29 cellular contexts compared by ENCODE assay signal in genomic region chr11:1998861-1999260, GRCh38. TPM values are rescaled to one million over a fixed set of nuclear protein-coding genes. Genes with fewer than 3 reads are reported as not detected.
"Had no signal": no experiment of that assay in that cellular context is flagged by ENCODE, and none has a peak within 500 bp of the region (broad histone marks: within the 10 kb centered on the region; RNA-seq: fewer than 3 reads in every experiment).

No MANE protein-coding gene starts in this region.

- H3K27me3 ChIP-seq: heart left ventricle, neural progenitor cell, neutrophil, right atrium auricular region, stomach, testis, thyroid gland, transverse colon, upper lobe of left lung had no signal

- DNase-seq: heart left ventricle; hypothalamus; immature natural killer cell; kidney; mesendoderm; naive B cell; natural killer cell; nephron progenitor cell; occipital lobe; stimulated activated CD4-positive, alpha-beta T cell treated with anti-CD3 and anti-CD28 coated beads, Interleukin-12 subunit alpha, Interleukin-12 subunit beta, amount 100 ng/mL, for 4 hours; stimulated activated CD4-positive, alpha-beta T cell treated with anti-CD3 and anti-CD28 coated beads, Interleukin-15, amount 100 ng/mL, for 24 hours; stimulated activated CD4-positive, alpha-beta T cell treated with anti-CD3 and anti-CD28 coated beads, Interleukin-2, amount 100 ng/mL, for 24 hours; stimulated activated CD4-positive, alpha-beta T cell treated with anti-CD3 and anti-CD28 coated beads, Interleukin-4, amount 100 ng/mL, for 1 hour; stimulated activated naive B cell treated with anti-CD40 and anti-IgM and Interleukin-4, amounts not matched to agents 10 μg/mL and 1 μg/mL and 100 μg/mL, for 72 hours; stimulated activated naive CD8-positive, alpha-beta T cell treated with anti-CD3 and anti-CD28 coated beads, Interleukin-15, Interleukin-2, amounts not matched to agents 100 U/mL and 50 U/mL, for 24 hours; stomach; testis; thyroid gland; transverse colon; upper lobe of left lung had no signal

- H3K4me1 ChIP-seq: heart left ventricle, neural progenitor cell, parathyroid adenoma, right atrium auricular region, stomach, testis, thyroid gland, transverse colon, upper lobe of left lung had no signal

- H3K9ac ChIP-seq: neural progenitor cell, parathyroid adenoma had no signal

- H3K4me3 Mint-ChIP-seq: immature natural killer cell; mesothelial cell of epicardium; naive B cell; natural killer cell; nephron progenitor cell; neural progenitor cell; stimulated activated naive B cell treated with anti-CD40 and anti-IgM and Interleukin-4, amounts not matched to agents 10 μg/mL and 1 μg/mL and 100 μg/mL, for 72 hours had no signal

- FAIRE-seq: islet of Langerhans, kidney had no signal

- H3K4me1 Mint-ChIP-seq: immature natural killer cell; mesothelial cell of epicardium; naive B cell; natural killer cell; nephron progenitor cell; neural progenitor cell; stimulated activated naive B cell treated with anti-CD40 and anti-IgM and Interleukin-4, amounts not matched to agents 10 μg/mL and 1 μg/mL and 100 μg/mL, for 72 hours had no signal

- H3K27ac ChIP-seq: heart left ventricle, neural progenitor cell, neutrophil, parathyroid adenoma, right atrium auricular region, skin epidermis, stomach, testis, thyroid gland, transverse colon, upper lobe of left lung had no signal

- H3K79me2 ChIP-seq: parathyroid adenoma had no signal

- H3K27me3 Mint-ChIP-seq: naive B cell; stimulated activated naive B cell treated with anti-CD40 and anti-IgM and Interleukin-4, amounts not matched to agents 10 μg/mL and 1 μg/mL and 100 μg/mL, for 72 hours had no signal

- H2AFZ ChIP-seq: neural progenitor cell, parathyroid adenoma had no signal

- H3K27ac Mint-ChIP-seq: immature natural killer cell; mesothelial cell of epicardium; naive B cell; natural killer cell; nephron progenitor cell; neural progenitor cell; stimulated activated naive B cell treated with anti-CD40 and anti-IgM and Interleukin-4, amounts not matched to agents 10 μg/mL and 1 μg/mL and 100 μg/mL, for 72 hours had no signal

- ATAC-seq: stimulated activated naive CD8-positive, alpha-beta T cell treated with anti-CD3 and anti-CD28 coated beads, Interleukin-15, Interleukin-2, amounts not matched to agents 100 U/mL and 50 U/mL, for 24 hours had no signal

- H3K9me3 Mint-ChIP-seq: immature natural killer cell; mesothelial cell of epicardium; naive B cell; natural killer cell; nephron progenitor cell; neural progenitor cell; stimulated activated naive B cell treated with anti-CD40 and anti-IgM and Interleukin-4, amounts not matched to agents 10 μg/mL and 1 μg/mL and 100 μg/mL, for 72 hours had no signal

- H3K9me3 ChIP-seq: heart left ventricle, neutrophil, right atrium auricular region, stomach, testis, thyroid gland, transverse colon, upper lobe of left lung had no signal

- H3K36me3 ChIP-seq: heart left ventricle, neural progenitor cell, neutrophil, right atrium auricular region, stomach, thyroid gland, transverse colon, upper lobe of left lung had no signal

- H3K4me2 ChIP-seq: neural progenitor cell had no signal

- H3K4me3 ChIP-seq: heart left ventricle, lung, neural progenitor cell, right atrium auricular region, skin epidermis, stomach, testis, thyroid gland, transverse colon, upper lobe of left lung had no signal

- H3K36me3 Mint-ChIP-seq: immature natural killer cell; mesothelial cell of epicardium; naive B cell; natural killer cell; neural progenitor cell; stimulated activated naive B cell treated with anti-CD40 and anti-IgM and Interleukin-4, amounts not matched to agents 10 μg/mL and 1 μg/mL and 100 μg/mL, for 72 hours had no signal

RNA-seq across cellular contexts. Expression of gene H19, which starts 1.2 kb away (rescaled TPM):
- total RNA-seq: mononuclear cell, natural killer cell had no signal
- polyA plus RNA-seq: immature natural killer cell had no signal
